ENCODE assay signal across 18 cellular contexts in genomic region chr19:30086220-30086619, GRCh38.
DNase-seq lines count a peak whose midpoint lies in the region; ATAC-seq, FAIRE-seq and TF ChIP-seq lines count a peak whose summit lies in the region.
"Had no signal": no experiment of that assay in that cellular context is flagged by ENCODE, and none has a peak within 500 bp of the region (broad histone marks: within the 10 kb centered on the region; RNA-seq: fewer than 3 reads in every experiment).

No MANE protein-coding gene starts in this region.

- WGBS in A549 (ENCODE audit: missing lambda C conversion rate) = 46% methylated on average over 5 of the region's 5 CpGs

- DNase-seq in A549 (ENCODE audit: low read depth in 1 of 2, low spot score in 1 of 2) (no peak), HEK293T (ENCODE audit: extremely low spot score) (no peak), chondrocyte (ENCODE audit: low spot score) (peak; percentile 20), posterior vena cava (ENCODE audit: low spot score) (peak; percentile 24), superior temporal gyrus (ENCODE audit: extremely low spot score) (no peak), NCI-H748 treated with DMSO at 0.1 percent for 48 hours (lab: John Stamatoyannopoulos, UW) (no peak)
- DNase-seq: AML-193; Caco-2; CD4-positive, alpha-beta T cell; GM23248; HFFc6 had no signal

- H3K4me3 Mint-ChIP-seq in chondrocyte (ENCODE audit: unreplicated experiment) = no peak overlapping the region
- H3K4me3 Mint-ChIP-seq: CD4-positive, alpha-beta T cell; HFFc6 had no signal

- TF ChIP-seq EP300 in A549 (IDR thresholded peaks at IDR 0.05) = no peak

- TF ChIP-seq POLR2A in A549 (IDR thresholded peaks at IDR 0.05; ENCODE audit: low read length) = no peak

- H3K4me3 ChIP-seq in A549 = no peak overlapping the region
- H3K4me3 ChIP-seq: GM23248, HAP-1 had no signal

- H3K27ac ChIP-seq in A549 = no peak overlapping the region
- H3K27ac ChIP-seq: C4-2B, GM23248, HL-60 had no signal

- TF ChIP-seq RAD21 in A549 (conservative IDR thresholded peaks at IDR 0.05 in 1 of 2, IDR thresholded peaks at IDR 0.05 in 1 of 2) = no peak

- H3K27me3 Mint-ChIP-seq in chondrocyte (ENCODE audit: low read depth) = no peaks in the 10 kb centered on the region

- H3K9me3 ChIP-seq in A549 = no peaks in the 10 kb centered on the region
- H3K9me3 ChIP-seq: Caco-2, HAP-1 had no signal

- no peaks in the 10 kb centered on the region for H3K4me1 ChIP-seq in A549
- H3K4me1 ChIP-seq: Caco-2, HAP-1 had no signal

- CTCF ChIA-PET in A549 (lab: Yijun Ruan, JAX) = interaction anchor here (0.9 to 1.3 kb wide), 3 partner anchors 11 to 564 kb away, joined by 3 to 5 read pairs (median 4); no protein-coding TSS in a partner anchor
- CTCF ChIA-PET in HEK293T (lab: Yijun Ruan, JAX) = interaction anchor here (1.1 kb wide), 1 partner anchor 258 kb away, joined by 3 read pairs; no protein-coding TSS in a partner anchor

- intact Hi-C loops in posterior vena cava (cut with DNase I) = no loop called here

- H3K36me3 Mint-ChIP-seq in chondrocyte (ENCODE audit: low read depth) = no peaks in the 10 kb centered on the region

- peak; percentile 32 for FAIRE-seq in A549 (lab: Jason Lieb, UNC)
- FAIRE-seq: D721Med, G401.6, GM12891 had no signal

- H3K27ac Mint-ChIP-seq in chondrocyte (ENCODE audit: unreplicated experiment) = no peak overlapping the region
- H3K27ac Mint-ChIP-seq: CD4-positive, alpha-beta T cell; HFFc6 had no signal

- H3K4me1 Mint-ChIP-seq in chondrocyte (ENCODE audit: low read depth) = no peaks in the 10 kb centered on the region

- TF ChIP-seq CTCF in A549 (IDR thresholded peaks at IDR 0.05) = no peak
- no peak for TF ChIP-seq CTCF in chondrocyte (IDR thresholded peaks at IDR 0.05)

- POLR2A ChIA-PET in A549 (lab: Yijun Ruan, JAX) (no interaction called here), HEK293T (lab: Yijun Ruan, JAX) (no interaction called here)

- no peak for ATAC-seq in A549
- ATAC-seq in GM18517 (IDR thresholded peaks at IDR 0.05; ENCODE audit: unreplicated experiment) = no peak

- H3K4me2 ChIP-seq in A549 = no peak overlapping the region

- no peaks in the 10 kb centered on the region for H3K9me3 Mint-ChIP-seq in chondrocyte (ENCODE audit: low read depth)
- H3K9me3 Mint-ChIP-seq: CD4-positive, alpha-beta T cell had no signal

TF ChIP-seq in A549, 52 proteins besides CTCF, POLR2A, EP300 and RAD21:
- TF ChIP-seq HEYL (CRISPR knock-in tag; IDR thresholded peaks at IDR 0.05) (no peak), HOXB13 (CRISPR knock-in tag; IDR thresholded peaks at IDR 0.05; ENCODE audit: low read depth) (no peak), FOSL2 (IDR thresholded peaks at IDR 0.05) (no peak), FOSL2 (CRISPR knock-in tag; IDR thresholded peaks at IDR 0.05) (no peak), JUN (IDR thresholded peaks at IDR 0.05) (no peak), CHD4 (IDR thresholded peaks at IDR 0.05; ENCODE audit: borderline replicate concordance) (no peak), HMGXB4 (CRISPR knock-in tag; IDR thresholded peaks at IDR 0.05; ENCODE audit: borderline replicate concordance) (no peak), ESRRA (IDR thresholded peaks at IDR 0.05; ENCODE audit: borderline replicate concordance, low read length) (no peak), MAFK (IDR thresholded peaks at IDR 0.05; ENCODE audit: partially characterized antibody) (no peak), RFX5 (IDR thresholded peaks at IDR 0.05) (no peak), FOSB (CRISPR knock-in tag; IDR thresholded peaks at IDR 0.05) (no peak)

TF ChIP-seq in HEK293T, 16 proteins besides CTCF, POLR2A, EP300 and RAD21:
- no peak for TF ChIP-seq CTBP1 (IDR thresholded peaks at IDR 0.05; ENCODE audit: borderline replicate concordance)
- TF ChIP-seq PKNOX1 (IDR thresholded peaks at IDR 0.05) = peak; percentile 79

Comparison
In these comparisons a context has a peak if more than half of its experiments do, and no peak if none do; other contexts are left out.
1. DNase-seq: peak in chondrocyte (single experiment) and posterior vena cava (single experiment); none in A549 (0 of 2), HEK293T (single experiment), superior temporal gyrus (single experiment) and NCI-H748 treated with DMSO at 0.1 percent for 48 hours (single experiment).